8 cellular contexts compared by ENCODE assay signal in genomic region chr2:157439792-157440186, GRCh38. TPM values are rescaled to one million over a fixed set of nuclear protein-coding genes. Genes with fewer than 3 reads are reported as not detected.
DNase-seq lines count a peak whose midpoint lies in the region; ATAC-seq and TF ChIP-seq lines count a peak whose summit lies in the region.

No MANE protein-coding gene starts in this region.

- H3K27me3 Mint-ChIP-seq in CD14-positive monocyte (ENCODE audit: low read depth in 3 of 3), result no peaks in the 10 kb centered on the region
- no peaks in the 10 kb centered on the region for H3K27me3 Mint-ChIP-seq in stimulated activated naive B cell treated with anti-CD40 and anti-IgM and Interleukin-4, amounts not matched to agents 10 μg/mL and 1 μg/mL and 100 μg/mL, for 72 hours

- H3K4me3 Mint-ChIP-seq in CD14-positive monocyte, result peak overlapping the region; percentile 100
- peak overlapping the region; percentile 88 for H3K4me3 Mint-ChIP-seq in stimulated activated naive B cell treated with anti-CD40 and anti-IgM and Interleukin-4, amounts not matched to agents 10 μg/mL and 1 μg/mL and 100 μg/mL, for 72 hours

- peaks cover 73% of the 10 kb centered on the region for H3K4me1 Mint-ChIP-seq in CD14-positive monocyte
- peaks cover 44 to 69% of the 10 kb centered on the region in 2 donors for H3K4me1 Mint-ChIP-seq in stimulated activated naive B cell treated with anti-CD40 and anti-IgM and Interleukin-4, amounts not matched to agents 10 μg/mL and 1 μg/mL and 100 μg/mL, for 72 hours

- no peaks in the 10 kb centered on the region for H3K9me3 ChIP-seq in tibial artery

- no peak overlapping the region for H3K4me3 ChIP-seq in tibial artery

- no peaks in the 10 kb centered on the region for H3K36me3 ChIP-seq in tibial artery

- intact Hi-C loops in CD14-positive monocyte (cut with micrococcal nuclease), result loop anchor here in 1 of 2 donors (10.0 kb wide), 1 partner anchor 115 kb away; the partner anchor contains the start of gene ERMN
- intact Hi-C loops in tibial artery (cut with DNase I; ENCODE audit: low total_unique reads), result no loop called here

- H3K27ac Mint-ChIP-seq in CD14-positive monocyte, result peak overlapping the region; percentile 85 to 99 (median 97)
- peak overlapping the region; percentile 92 for H3K27ac Mint-ChIP-seq in stimulated activated naive B cell treated with anti-CD40 and anti-IgM and Interleukin-4, amounts not matched to agents 10 μg/mL and 1 μg/mL and 100 μg/mL, for 72 hours

- no peak for TF ChIP-seq CTCF in CD14-positive monocyte (IDR thresholded peaks at IDR 0.05)
- no peak for TF ChIP-seq CTCF in tibial artery (IDR thresholded peaks at IDR 0.05)

- no peaks in the 10 kb centered on the region for H3K27me3 ChIP-seq in tibial artery

- H3K4me1 ChIP-seq in tibial artery, result peaks cover 0 to 21% (median 3%) of the 10 kb centered on the region in 4 donors

- peaks cover 0 to 2% (median 0%) of the 10 kb centered on the region in 7 donors for H3K9me3 Mint-ChIP-seq in CD14-positive monocyte
- H3K9me3 Mint-ChIP-seq in stimulated activated naive B cell treated with anti-CD40 and anti-IgM and Interleukin-4, amounts not matched to agents 10 μg/mL and 1 μg/mL and 100 μg/mL, for 72 hours, result no peaks in the 10 kb centered on the region

- ATAC-seq in GM19397 (IDR thresholded peaks at IDR 0.05; ENCODE audit: unreplicated experiment), result peak; percentile 43
- ATAC-seq in HG03439 (IDR thresholded peaks at IDR 0.05; ENCODE audit: unreplicated experiment), result peak; percentile 25
- ATAC-seq in stimulated activated naive B cell treated with anti-CD40 and anti-IgM and Interleukin-4, amounts not matched to agents 10 μg/mL and 1 μg/mL and 100 μg/mL, for 72 hours (replicated peaks), result peak; percentile 56

- H3K36me3 Mint-ChIP-seq in CD14-positive monocyte, result peaks cover 60 to 66% of the 10 kb centered on the region in 2 donors
- peaks cover 56 to 71% of the 10 kb centered on the region in 2 donors for H3K36me3 Mint-ChIP-seq in stimulated activated naive B cell treated with anti-CD40 and anti-IgM and Interleukin-4, amounts not matched to agents 10 μg/mL and 1 μg/mL and 100 μg/mL, for 72 hours

- no peak overlapping the region for H3K27ac ChIP-seq in tibial artery

- no peak for DNase-seq in CD14-positive monocyte (ENCODE audit: low spot score)
- peak; percentile 73 to 77 for DNase-seq in activated T-cell treated with anti-CD3 and anti-CD28 coated beads, Interleukin-2, amount 50 U/mL, for 48 hours
- DNase-seq in stimulated activated naive B cell treated with anti-CD40 and anti-IgM and Interleukin-4, amounts not matched to agents 10 μg/mL and 1 μg/mL and 100 μg/mL, for 72 hours, result no peak
- no peak for DNase-seq in germinal center (ENCODE audit: low spot score)
- no peak for DNase-seq in tibial artery
- no peak for DNase-seq in NCI-H345 (lab: John Stamatoyannopoulos, UW)

RNA-seq across cellular contexts. Expression of gene CYTIP, which starts 4.1 kb away (rescaled TPM):
- polyA plus RNA-seq in CD14-positive monocyte, result 10 to 100 TPM; 61.9 to 83.5 TPM

Comparison
In these comparisons a context has a peak if more than half of its experiments do, and no peak if none do; other contexts are left out.
1. DNase-seq: peak in activated T-cell treated with anti-CD3 and anti-CD28 coated beads, Interleukin-2, amount 50 U/mL, for 48 hours (2 of 2); none in CD14-positive monocyte (single experiment), stimulated activated naive B cell treated with anti-CD40 and anti-IgM and Interleukin-4, amounts not matched to agents 10 μg/mL and 1 μg/mL and 100 μg/mL, for 72 hours (single experiment), germinal center (single experiment), tibial artery (0 of 2) and NCI-H345 (single experiment).
2. Peak in every context shown above with its lines, with median percentiles within 50 percentile points of each other: ATAC-seq.